Comparison of ENCODE assay signal across 1 cellular context in genomic region chr17:18860161-18860972, GRCh38.
TF ChIP-seq lines count a peak whose summit lies in the region.

No MANE protein-coding gene starts in this region.

TF ChIP-seq in HepG2, 621 proteins besides CTCF, POLR2A, EP300 and RAD21 (continued from another document):
- TF ChIP-seq, protein P1, sequence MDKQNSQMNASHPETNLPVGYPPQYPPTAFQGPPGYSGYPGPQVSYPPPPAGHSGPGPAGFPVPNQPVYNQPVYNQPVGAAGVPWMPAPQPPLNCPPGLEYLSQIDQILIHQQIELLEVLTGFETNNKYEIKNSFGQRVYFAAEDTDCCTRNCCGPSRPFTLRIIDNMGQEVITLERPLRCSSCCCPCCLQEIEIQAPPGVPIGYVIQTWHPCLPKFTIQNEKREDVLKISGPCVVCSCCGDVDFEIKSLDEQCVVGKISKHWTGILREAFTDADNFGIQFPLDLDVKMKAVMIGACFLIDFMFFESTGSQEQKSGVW (CRISPR knock-in tag; IDR thresholded peaks at IDR 0.05; ENCODE audit: borderline replicate concordance): no peak
- TF ChIP-seq, protein P2, sequence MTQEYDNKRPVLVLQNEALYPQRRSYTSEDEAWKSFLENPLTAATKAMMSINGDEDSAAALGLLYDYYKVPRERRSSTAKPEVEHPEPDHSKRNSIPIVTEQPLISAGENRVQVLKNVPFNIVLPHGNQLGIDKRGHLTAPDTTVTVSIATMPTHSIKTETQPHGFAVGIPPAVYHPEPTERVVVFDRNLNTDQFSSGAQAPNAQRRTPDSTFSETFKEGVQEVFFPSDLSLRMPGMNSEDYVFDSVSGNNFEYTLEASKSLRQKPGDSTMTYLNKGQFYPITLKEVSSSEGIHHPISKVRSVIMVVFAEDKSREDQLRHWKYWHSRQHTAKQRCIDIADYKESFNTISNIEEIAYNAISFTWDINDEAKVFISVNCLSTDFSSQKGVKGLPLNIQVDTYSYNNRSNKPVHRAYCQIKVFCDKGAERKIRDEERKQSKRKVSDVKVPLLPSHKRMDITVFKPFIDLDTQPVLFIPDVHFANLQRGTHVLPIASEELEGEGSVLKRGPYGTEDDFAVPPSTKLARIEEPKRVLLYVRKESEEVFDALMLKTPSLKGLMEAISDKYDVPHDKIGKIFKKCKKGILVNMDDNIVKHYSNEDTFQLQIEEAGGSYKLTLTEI (CRISPR knock-in tag; conservative IDR thresholded peaks at IDR 0.05): no peak
- TF ChIP-seq ZBTB37 (CRISPR knock-in tag; IDR thresholded peaks at IDR 0.05) (no peak), ZNF790 (CRISPR knock-in tag; IDR thresholded peaks at IDR 0.05; ENCODE audit: borderline replicate concordance) (no peak), STAT6 (CRISPR knock-in tag; IDR thresholded peaks at IDR 0.05; ENCODE audit: borderline replicate concordance) (no peak), ZFP36L1 (CRISPR knock-in tag; IDR thresholded peaks at IDR 0.05) (no peak)
- TF ChIP-seq, protein P3, sequence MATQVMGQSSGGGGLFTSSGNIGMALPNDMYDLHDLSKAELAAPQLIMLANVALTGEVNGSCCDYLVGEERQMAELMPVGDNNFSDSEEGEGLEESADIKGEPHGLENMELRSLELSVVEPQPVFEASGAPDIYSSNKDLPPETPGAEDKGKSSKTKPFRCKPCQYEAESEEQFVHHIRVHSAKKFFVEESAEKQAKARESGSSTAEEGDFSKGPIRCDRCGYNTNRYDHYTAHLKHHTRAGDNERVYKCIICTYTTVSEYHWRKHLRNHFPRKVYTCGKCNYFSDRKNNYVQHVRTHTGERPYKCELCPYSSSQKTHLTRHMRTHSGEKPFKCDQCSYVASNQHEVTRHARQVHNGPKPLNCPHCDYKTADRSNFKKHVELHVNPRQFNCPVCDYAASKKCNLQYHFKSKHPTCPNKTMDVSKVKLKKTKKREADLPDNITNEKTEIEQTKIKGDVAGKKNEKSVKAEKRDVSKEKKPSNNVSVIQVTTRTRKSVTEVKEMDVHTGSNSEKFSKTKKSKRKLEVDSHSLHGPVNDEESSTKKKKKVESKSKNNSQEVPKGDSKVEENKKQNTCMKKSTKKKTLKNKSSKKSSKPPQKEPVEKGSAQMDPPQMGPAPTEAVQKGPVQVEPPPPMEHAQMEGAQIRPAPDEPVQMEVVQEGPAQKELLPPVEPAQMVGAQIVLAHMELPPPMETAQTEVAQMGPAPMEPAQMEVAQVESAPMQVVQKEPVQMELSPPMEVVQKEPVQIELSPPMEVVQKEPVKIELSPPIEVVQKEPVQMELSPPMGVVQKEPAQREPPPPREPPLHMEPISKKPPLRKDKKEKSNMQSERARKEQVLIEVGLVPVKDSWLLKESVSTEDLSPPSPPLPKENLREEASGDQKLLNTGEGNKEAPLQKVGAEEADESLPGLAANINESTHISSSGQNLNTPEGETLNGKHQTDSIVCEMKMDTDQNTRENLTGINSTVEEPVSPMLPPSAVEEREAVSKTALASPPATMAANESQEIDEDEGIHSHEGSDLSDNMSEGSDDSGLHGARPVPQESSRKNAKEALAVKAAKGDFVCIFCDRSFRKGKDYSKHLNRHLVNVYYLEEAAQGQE (IDR thresholded peaks at IDR 0.05; ENCODE audit: borderline replicate concordance in 1 of 2, low read depth in 1 of 2, low read length in 2 of 2): no peak
